ENCODE assay signal across 30 cellular contexts in the genomic region with DNA sequence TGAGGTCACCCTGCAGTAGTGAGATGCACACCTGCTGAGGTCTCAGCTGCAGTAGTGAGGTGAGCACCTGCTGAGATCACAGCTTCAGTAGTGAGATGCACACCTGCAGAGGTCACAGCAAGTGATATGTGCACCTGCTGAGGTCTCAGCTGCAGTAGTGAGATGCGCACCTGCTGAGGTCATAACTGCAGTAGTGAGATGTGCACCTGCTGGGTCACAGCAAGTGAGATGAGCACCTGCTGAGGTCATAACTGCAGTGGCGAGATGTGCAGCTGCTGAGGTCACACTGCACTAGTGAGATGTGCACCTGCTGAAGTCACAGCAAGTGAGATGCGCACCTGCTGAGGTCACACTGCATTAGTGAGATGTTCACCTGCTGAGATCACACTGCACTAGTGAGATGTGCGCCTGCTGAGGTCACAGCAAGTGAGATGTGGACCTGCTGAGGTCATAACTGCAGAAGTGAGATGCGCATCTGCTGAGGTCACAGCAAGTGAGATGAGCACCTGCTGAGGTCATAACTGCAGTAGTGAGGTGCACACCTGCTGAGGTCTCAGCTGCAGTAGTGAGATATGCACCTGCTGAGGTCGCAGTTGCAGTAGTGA.
"Had no signal": no experiment of that assay in that cellular context is flagged by ENCODE, and none has a peak within 500 bp of the region (broad histone marks: within the 10 kb centered on the region; RNA-seq: fewer than 3 reads in every experiment).

No MANE protein-coding gene starts in this region.

- H3K36me3 ChIP-seq: ascending aorta, gastroesophageal sphincter, thyroid gland, upper lobe of right lung had no signal

- H3K9ac ChIP-seq: parathyroid adenoma had no signal

- DNase-seq: activated CD4-positive, alpha-beta memory T cell treated with anti-CD3 and anti-CD28 coated beads for 36 hours; activated CD4-positive, alpha-beta T cell treated with anti-CD3 and anti-CD28 coated beads, Interleukin-2, amount 10 ng/mL, durations not matched to agents 24 days and 14 days; activated CD8-positive, alpha-beta memory T cell treated with anti-CD3 and anti-CD28 coated beads, Interleukin-2, amount 50 U/mL, for 4 hours; activated effector memory CD4-positive, alpha-beta T cell treated with anti-CD3 and anti-CD28 coated beads, Interleukin-2, amount 50 U/mL, for 16 hours; activated naive CD4-positive, alpha-beta T cell treated with anti-CD3 and anti-CD28 coated beads for 36 hours; activated naive CD8-positive, alpha-beta T cell treated with anti-CD3 and anti-CD28 coated beads, Interleukin-2, amount 10 ng/mL, durations not matched to agents 7 days and 5 days; activated T-cell treated with anti-CD3 and anti-CD28 coated beads, Interleukin-2, amount 50 U/mL, for 1 hour; dorsolateral prefrontal cortex; effector memory CD4-positive, alpha-beta T cell; erythroblast; hippocampal formation; immature natural killer cell; midbrain; naive thymus-derived CD4-positive, alpha-beta T cell; nucleus accumbens; psoas muscle; stimulated activated CD4-positive, alpha-beta T cell treated with anti-CD3 and anti-CD28 coated beads, Interleukin-1b, Interleukin-23, amount 100 ng/mL, for 48 hours; stimulated activated CD4-positive, alpha-beta T cell treated with anti-CD3 and anti-CD28 coated beads, Interleukin-4, amount 100 ng/mL, for 4 hours; stimulated activated CD8-positive, alpha-beta memory T cell treated with anti-CD3 and anti-CD28 coated beads, Interleukin-4, amount 100 ng/mL, for 48 hours; stomach; T-helper 9 cell; thyroid gland; upper lobe of right lung had no signal

- H3K9me3 ChIP-seq: ascending aorta, gastroesophageal sphincter, psoas muscle, stomach, thyroid gland, upper lobe of right lung had no signal

- FAIRE-seq: TTC549 had no signal

- H3K27ac ChIP-seq: ascending aorta, coronary artery, dorsolateral prefrontal cortex, gastroesophageal sphincter, parathyroid adenoma, psoas muscle, stomach, thyroid gland, upper lobe of right lung, VCaP had no signal

- H3K27me3 ChIP-seq: ascending aorta, dorsolateral prefrontal cortex, gastroesophageal sphincter, stomach, thyroid gland, upper lobe of right lung had no signal

- H3K4me1 ChIP-seq: ascending aorta, gastroesophageal sphincter, parathyroid adenoma, psoas muscle, thyroid gland, upper lobe of right lung had no signal

- H2AFZ ChIP-seq: parathyroid adenoma had no signal

- H3K4me3 ChIP-seq: ascending aorta, coronary artery, dorsolateral prefrontal cortex, gastroesophageal sphincter, psoas muscle, smooth muscle cell, stomach, thyroid gland, upper lobe of right lung had no signal

- H3K4me2 ChIP-seq: smooth muscle cell had no signal
